In the genomic region with DNA sequence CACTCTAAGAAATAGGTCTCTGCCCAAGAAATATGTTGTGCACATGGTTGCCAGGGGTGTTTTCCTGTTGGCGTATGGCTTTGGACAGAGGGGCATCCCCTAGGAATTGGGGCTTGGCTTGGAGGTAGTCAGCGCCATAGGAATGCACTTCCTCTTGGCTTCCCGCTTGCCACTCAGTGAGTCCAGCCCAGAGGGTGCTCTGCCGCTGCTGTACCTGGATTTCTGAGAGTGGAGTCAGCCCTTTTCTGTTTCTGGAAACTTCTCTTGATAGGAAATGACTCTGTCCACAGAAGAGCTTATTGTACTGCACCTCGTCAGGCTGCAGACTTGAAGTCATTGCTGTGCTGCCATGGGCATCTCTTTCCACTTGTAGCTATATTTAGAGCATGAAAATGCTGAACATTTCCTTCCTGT, we compare ENCODE assay signal across 8 cellular contexts.
DNase-seq lines count a peak whose midpoint lies in the region; ATAC-seq and TF ChIP-seq lines count a peak whose summit lies in the region.

No MANE protein-coding gene starts in this region.

- peak in 1 of 2 donors; percentile 14 for TF ChIP-seq POLR2A in thyroid gland (IDR thresholded peaks at IDR 0.05)

- no peaks in the 10 kb centered on the region for H3K9me2 ChIP-seq in hepatocyte (replicated peaks; ENCODE audit: insufficient read depth)

- H3K4me1 ChIP-seq in hepatocyte (ENCODE audit: insufficient read depth) (peaks cover 13% of the 10 kb centered on the region), thyroid gland (peaks cover 25 to 41% of the 10 kb centered on the region in 2 donors)

- no peaks in the 10 kb centered on the region for H3K9me3 Mint-ChIP-seq in activated naive CD4-positive, alpha-beta T cell treated with anti-CD3 and anti-CD28 coated beads, Interleukin-2, amount 50 U/mL, for 24 hours
- H3K9me3 Mint-ChIP-seq in activated naive CD4-positive, alpha-beta T cell treated with anti-CD3 and anti-CD28 coated beads, Interleukin-2, amount 50 U/mL, for 72 hours = no peaks in the 10 kb centered on the region

- H3K79me2 ChIP-seq in hepatocyte = peaks cover 67% of the 10 kb centered on the region

- intact Hi-C loops in thyroid gland (cut with DNase I) = no loop called here

- DNase-seq in activated naive CD4-positive, alpha-beta T cell treated with anti-CD3 and anti-CD28 coated beads, Interleukin-2, amount 50 U/mL, for 16 hours = no peak
- no peak for DNase-seq in activated naive CD4-positive, alpha-beta T cell treated with anti-CD3 and anti-CD28 coated beads, Interleukin-2, amount 50 U/mL, for 72 hours (ENCODE audit: low spot score in 2 of 2)
- DNase-seq in hepatocyte (ENCODE audit: low spot score) = no peak
- peak in 1 of 2 donors; percentile 37 for DNase-seq in thyroid gland
- no peak for DNase-seq in NCI-H1105 (lab: John Stamatoyannopoulos, UW)

- peak overlapping the region; percentile 58 for H3K4me2 ChIP-seq in hepatocyte

- H3K27me3 Mint-ChIP-seq in activated naive CD4-positive, alpha-beta T cell treated with anti-CD3 and anti-CD28 coated beads, Interleukin-2, amount 50 U/mL, for 24 hours = no peaks in the 10 kb centered on the region

- peak overlapping the region; percentile 49 for H3K4me3 Mint-ChIP-seq in activated naive CD4-positive, alpha-beta T cell treated with anti-CD3 and anti-CD28 coated beads, Interleukin-2, amount 50 U/mL, for 24 hours

- ATAC-seq in activated naive CD4-positive, alpha-beta T cell treated with anti-CD3 and anti-CD28 coated beads, Interleukin-2, amount 50 U/mL, for 72 hours = peak; percentile 57 to 66
- ATAC-seq in GM21390 (IDR thresholded peaks at IDR 0.05; ENCODE audit: unreplicated experiment) (no peak), HG03135 (IDR thresholded peaks at IDR 0.05; ENCODE audit: unreplicated experiment) (no peak)

- no peak overlapping the region for H2AFZ ChIP-seq in hepatocyte

- H3K36me3 Mint-ChIP-seq in activated naive CD4-positive, alpha-beta T cell treated with anti-CD3 and anti-CD28 coated beads, Interleukin-2, amount 50 U/mL, for 24 hours = peaks cover under 1% of the 10 kb centered on the region
- no peaks in the 10 kb centered on the region for H3K36me3 Mint-ChIP-seq in activated naive CD4-positive, alpha-beta T cell treated with anti-CD3 and anti-CD28 coated beads, Interleukin-2, amount 50 U/mL, for 72 hours

- H3K27ac ChIP-seq in hepatocyte (peak overlapping the region; percentile 58), thyroid gland (peak overlapping the region; percentile 18 to 63 (median 29))

- peaks cover 89% of the 10 kb centered on the region for H3K4me1 Mint-ChIP-seq in activated naive CD4-positive, alpha-beta T cell treated with anti-CD3 and anti-CD28 coated beads, Interleukin-2, amount 50 U/mL, for 24 hours

- H3K27ac Mint-ChIP-seq in activated naive CD4-positive, alpha-beta T cell treated with anti-CD3 and anti-CD28 coated beads, Interleukin-2, amount 50 U/mL, for 24 hours = no peak overlapping the region
- no peak overlapping the region for H3K27ac Mint-ChIP-seq in activated naive CD4-positive, alpha-beta T cell treated with anti-CD3 and anti-CD28 coated beads, Interleukin-2, amount 50 U/mL, for 72 hours

- no peak for TF ChIP-seq CTCF in hepatocyte (IDR thresholded peaks at IDR 0.05; ENCODE audit: poor library complexity)
- TF ChIP-seq CTCF in thyroid gland (IDR thresholded peaks at IDR 0.05) = no peak

- H3K27me3 ChIP-seq in hepatocyte (no peaks in the 10 kb centered on the region), thyroid gland (no peaks in the 10 kb centered on the region)

- H3K4me3 ChIP-seq in hepatocyte (no peak overlapping the region), thyroid gland (replicated peaks in 1 of 3) (no peak overlapping the region)

- whole genome bisulfite sequencing in hepatocyte (ENCODE audit: low lambda C conversion rate, missing lambda C conversion rate) = 74% methylated on average over 5 of the region's 5 CpGs
- WGBS in thyroid gland, 2 donors = 40 to 64% methylated on average over 5 of the region's 5 CpGs

- H3K9me3 ChIP-seq in hepatocyte (ENCODE audit: low read depth) (no peaks in the 10 kb centered on the region), thyroid gland (no peaks in the 10 kb centered on the region)

- H3K36me3 ChIP-seq in hepatocyte (replicated peaks; ENCODE audit: insufficient read depth, low read depth) = no peaks in the 10 kb centered on the region
- H3K36me3 ChIP-seq in thyroid gland = no peaks in the 10 kb centered on the region

- no peaks in the 10 kb centered on the region for H4K20me1 ChIP-seq in hepatocyte (ENCODE audit: insufficient read depth, poor library complexity, severe bottlenecking)

Comparison
In these comparisons a context has a peak if more than half of its experiments do, and no peak if none do; other contexts are left out.
1. ATAC-seq: peak in activated naive CD4-positive, alpha-beta T cell treated with anti-CD3 and anti-CD28 coated beads, Interleukin-2, amount 50 U/mL, for 72 hours (2 of 2); none in GM21390 (single experiment) and HG03135 (single experiment).